In the genomic region with DNA sequence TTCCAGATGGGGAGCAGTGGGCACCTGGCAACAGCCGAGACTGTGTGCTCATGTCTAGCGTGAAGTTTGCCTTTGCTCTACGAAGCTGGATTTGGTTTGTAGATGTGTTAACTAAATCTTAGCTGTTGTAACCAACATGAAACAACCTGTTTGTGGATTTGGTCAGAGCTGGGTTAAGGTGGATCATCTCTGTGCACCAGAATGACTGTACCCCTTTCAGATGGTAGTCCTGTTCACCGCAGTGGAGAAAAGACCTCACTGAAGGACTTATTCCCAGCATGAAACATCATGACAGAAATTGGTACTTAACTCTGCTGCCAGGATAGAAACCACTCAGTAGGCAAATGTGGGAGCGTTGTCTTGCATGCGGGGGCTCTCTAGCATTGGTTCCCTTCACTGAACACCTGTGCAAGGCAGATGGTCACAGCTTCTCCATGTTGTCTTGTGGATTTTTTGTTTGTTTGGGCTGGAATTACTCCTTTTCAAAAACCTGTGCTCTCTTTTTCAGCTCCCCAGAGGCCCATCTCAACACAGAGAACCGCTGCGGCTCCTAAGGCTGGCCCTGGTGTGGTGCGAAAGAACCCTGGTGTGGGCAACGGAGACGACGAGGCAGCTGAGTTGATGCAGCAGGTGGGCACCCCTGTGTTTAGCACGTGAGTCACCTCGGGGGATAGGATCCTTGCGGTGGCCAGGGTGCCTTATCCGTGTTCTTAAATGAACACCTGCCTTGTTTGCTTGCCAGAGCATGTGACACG, we compare ENCODE assay signal across 17 cellular contexts. TPM values are rescaled to one million over a fixed set of nuclear protein-coding genes. Genes with fewer than 3 reads are reported as not detected.
DNase-seq lines count a peak whose midpoint lies in the region; ATAC-seq lines count a peak whose summit lies in the region.
"Had no signal": no experiment of that assay in that cellular context is flagged by ENCODE, and none has a peak within 500 bp of the region (broad histone marks: within the 10 kb centered on the region; RNA-seq: fewer than 3 reads in every experiment).

No MANE protein-coding gene starts in this region.

- H3K27me3 Mint-ChIP-seq in T-helper 17 cell = no peaks in the 10 kb centered on the region
- no peaks in the 10 kb centered on the region for H3K27me3 Mint-ChIP-seq in naive thymus-derived CD8-positive, alpha-beta T cell

- peak; percentile 9 to 55 for ATAC-seq in activated CD4-positive, CD25-positive, alpha-beta regulatory T cell treated with anti-CD3 and anti-CD28 coated beads, Interleukin-2, amount 50 U/mL, for 24 hours
- ATAC-seq in T-helper 17 cell = no peak
- no peak for ATAC-seq in naive thymus-derived CD8-positive, alpha-beta T cell
- no peak for ATAC-seq in GM18873 (IDR thresholded peaks at IDR 0.05; ENCODE audit: low FRiP score, unreplicated experiment)
- ATAC-seq: A549 had no signal

- DNase-seq in activated CD4-positive, CD25-positive, alpha-beta regulatory T cell (lab: John Stamatoyannopoulos, UW) = no peak
- DNase-seq in COLO668 (lab: John Stamatoyannopoulos, UW; ENCODE audit: unreplicated experiment) = peak; percentile 16
- DNase-seq in T-helper 17 cell = no peak
- no peak for DNase-seq in naive thymus-derived CD8-positive, alpha-beta T cell
- no peak for DNase-seq in inferior parietal cortex (ENCODE audit: extremely low spot score)
- no peak for DNase-seq in stimulated activated CD4-positive, alpha-beta T cell treated with anti-CD3 and anti-CD28 coated beads, Interleukin-2, amount 100 ng/mL, for 24 hours
- DNase-seq: aorta, DND-41, left ventricle myocardium inferior, NCI-H2029, trophoblast cell, WERI-Rb-1 had no signal

- H3K9me3 ChIP-seq in T-helper 17 cell (ENCODE audit: control insufficient read depth, low read length, poor library complexity, severe bottlenecking) = no peaks in the 10 kb centered on the region
- H3K9me3 ChIP-seq: A549, left ventricle myocardium inferior had no signal

- peaks cover 33% of the 10 kb centered on the region for H3K4me1 Mint-ChIP-seq in T-helper 17 cell
- H3K4me1 Mint-ChIP-seq in naive thymus-derived CD8-positive, alpha-beta T cell = peaks cover 19 to 61% (median 55%) of the 10 kb centered on the region in 4 donors

- POLR2A ChIA-PET in naive thymus-derived CD8-positive, alpha-beta T cell (lab: Charles Lee) = no interaction called here

- H3K9me3 Mint-ChIP-seq in naive thymus-derived CD8-positive, alpha-beta T cell = no peaks in the 10 kb centered on the region

- H3K4me3 Mint-ChIP-seq in T-helper 17 cell = no peak overlapping the region
- peak overlapping the region in 2 of 10 donors; percentile 22 to 30 for H3K4me3 Mint-ChIP-seq in naive thymus-derived CD8-positive, alpha-beta T cell

- peaks cover 5% of the 10 kb centered on the region for H3K36me3 Mint-ChIP-seq in T-helper 17 cell (ENCODE audit: low read depth)
- H3K36me3 Mint-ChIP-seq in naive thymus-derived CD8-positive, alpha-beta T cell = peaks cover 0 to 89% (median 11%) of the 10 kb centered on the region in 3 donors

- peak overlapping the region; percentile 80 for H3K27ac Mint-ChIP-seq in T-helper 17 cell
- peak overlapping the region; percentile 28 to 79 (median 60) for H3K27ac Mint-ChIP-seq in naive thymus-derived CD8-positive, alpha-beta T cell

RNA-seq across cellular contexts. Expression of a gene that starts 19.3 kb away (rescaled TPM):
- total RNA-seq in T-helper 17 cell = 1 to 10 TPM in 1 of 2 donors, under 1 TPM in 1; 0.32 to 1.8 TPM
- 1 to 10 TPM; 2.2 to 2.9 TPM for total RNA-seq in naive thymus-derived CD8-positive, alpha-beta T cell
- not detected for polyA plus RNA-seq in naive thymus-derived CD8-positive, alpha-beta T cell
- total RNA-seq: left ventricle myocardium inferior, M059J, skeletal muscle tissue had no signal
- polyA plus RNA-seq: A549 had no signal

RNA-seq across cellular contexts. Expression of a gene that starts 19.6 kb away (rescaled TPM):
- 100 to 1,000 TPM; 105 to 134 TPM for total RNA-seq in T-helper 17 cell
- total RNA-seq in naive thymus-derived CD8-positive, alpha-beta T cell = 10 to 100 TPM; 81.3 to 86.3 TPM
- polyA plus RNA-seq in naive thymus-derived CD8-positive, alpha-beta T cell = 100 to 1,000 TPM; 100 to 112 (median 108) TPM

Comparison
In these comparisons a context has a peak if more than half of its experiments do, and no peak if none do; other contexts are left out.
1. ATAC-seq: peak in activated CD4-positive, CD25-positive, alpha-beta regulatory T cell treated with anti-CD3 and anti-CD28 coated beads, Interleukin-2, amount 50 U/mL, for 24 hours (2 of 2); none in T-helper 17 cell (single experiment), naive thymus-derived CD8-positive, alpha-beta T cell (0 of 2) and GM18873 (single experiment).